In the genomic region with DNA sequence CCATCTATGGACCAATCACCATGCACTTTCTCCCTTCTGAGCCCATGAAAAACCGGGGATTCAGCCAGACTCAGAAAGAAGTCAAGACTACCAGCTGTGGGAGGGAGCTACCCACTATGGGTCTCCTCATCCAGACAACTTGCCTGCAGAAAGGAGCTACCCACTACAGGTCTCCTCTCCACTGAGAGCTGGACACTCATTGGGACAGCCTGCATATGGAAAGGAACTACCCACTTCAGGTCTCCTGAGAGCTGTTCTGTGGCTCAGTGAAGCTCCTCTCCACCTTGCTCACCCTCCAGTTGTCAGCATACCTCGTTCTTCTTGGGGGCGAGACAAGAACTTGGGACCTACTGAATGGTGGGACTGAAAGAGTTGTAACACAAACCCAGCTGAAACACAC, we compare ENCODE assay signal across 19 cellular contexts. TPM values are rescaled to one million over a fixed set of nuclear protein-coding genes. Genes with fewer than 3 reads are reported as not detected.
DNase-seq lines count a peak whose midpoint lies in the region; ATAC-seq and TF ChIP-seq lines count a peak whose summit lies in the region.
"Had no signal": no experiment of that assay in that cellular context is flagged by ENCODE, and none has a peak within 500 bp of the region (broad histone marks: within the 10 kb centered on the region; RNA-seq: fewer than 3 reads in every experiment).

No MANE protein-coding gene starts in this region.

- DNase-seq in activated CD8-positive, alpha-beta memory T cell treated with anti-CD3 and anti-CD28 coated beads for 24 hours, result peak; percentile 73
- no peak for DNase-seq in activated CD8-positive, alpha-beta memory T cell treated with anti-CD3 and anti-CD28 coated beads, Interleukin-2, amount 50 U/mL, for 48 hours
- no peak for DNase-seq in RWPE1 (ENCODE audit: low spot score)
- no peak for DNase-seq in activated naive CD8-positive, alpha-beta T cell treated with anti-CD3 and anti-CD28 coated beads, Interleukin-2, amount 10 ng/mL, durations not matched to agents 7 days and 5 days
- no peak for DNase-seq in anterior cingulate cortex (lab: John Stamatoyannopoulos, UW)
- DNase-seq in posterior vena cava (ENCODE audit: low spot score), result no peak
- DNase-seq: EL, MV-4-11, NCI-H1694 treated with DMSO at 0.1 percent for 48 hours, NCI-H774 had no signal

- H3K27me3 Mint-ChIP-seq in activated naive CD8-positive, alpha-beta T cell treated with anti-CD3 and anti-CD28 coated beads, Interleukin-2, amount 10 ng/mL, durations not matched to agents 7 days and 5 days, result no peaks in the 10 kb centered on the region
- no peaks in the 10 kb centered on the region for H3K27me3 Mint-ChIP-seq in stimulated activated memory B cell treated with anti-CD40 and anti-IgM and Interleukin-4, amounts not matched to agents 10 μg/mL and 1 μg/mL and 100 μg/mL, for 72 hours
- H3K27me3 Mint-ChIP-seq: memory B cell had no signal

- H3K27ac ChIP-seq in RWPE1, result peak overlapping the region; percentile 60
- H3K27ac ChIP-seq: BLaER1, right atrium auricular region had no signal

- ATAC-seq in activated naive CD8-positive, alpha-beta T cell treated with anti-CD3 and anti-CD28 coated beads, Interleukin-2, amount 10 ng/mL, durations not matched to agents 7 days and 5 days (ENCODE audit: low read depth), result no peak
- no peak for ATAC-seq in stimulated activated memory B cell treated with anti-CD40 and anti-IgM and Interleukin-4, amounts not matched to agents 10 μg/mL and 1 μg/mL and 100 μg/mL, for 72 hours
- ATAC-seq in HG02571 (IDR thresholded peaks at IDR 0.05; ENCODE audit: unreplicated experiment), result no peak
- ATAC-seq: Right ventricle myocardium inferior had no signal

- CTCF ChIA-PET in RWPE1 (lab: Yijun Ruan, JAX), result no interaction called here

- peaks cover 76% of the 10 kb centered on the region for H3K36me3 Mint-ChIP-seq in activated naive CD8-positive, alpha-beta T cell treated with anti-CD3 and anti-CD28 coated beads, Interleukin-2, amount 10 ng/mL, durations not matched to agents 7 days and 5 days
- no peaks in the 10 kb centered on the region for H3K36me3 Mint-ChIP-seq in stimulated activated memory B cell treated with anti-CD40 and anti-IgM and Interleukin-4, amounts not matched to agents 10 μg/mL and 1 μg/mL and 100 μg/mL, for 72 hours
- H3K36me3 Mint-ChIP-seq: memory B cell had no signal

- H3K4me1 Mint-ChIP-seq in activated naive CD8-positive, alpha-beta T cell treated with anti-CD3 and anti-CD28 coated beads, Interleukin-2, amount 10 ng/mL, durations not matched to agents 7 days and 5 days, result peaks cover 49% of the 10 kb centered on the region
- peaks cover 45% of the 10 kb centered on the region for H3K4me1 Mint-ChIP-seq in stimulated activated memory B cell treated with anti-CD40 and anti-IgM and Interleukin-4, amounts not matched to agents 10 μg/mL and 1 μg/mL and 100 μg/mL, for 72 hours

- peak overlapping the region; percentile 91 for H3K27ac Mint-ChIP-seq in activated naive CD8-positive, alpha-beta T cell treated with anti-CD3 and anti-CD28 coated beads, Interleukin-2, amount 10 ng/mL, durations not matched to agents 7 days and 5 days
- H3K27ac Mint-ChIP-seq in stimulated activated memory B cell treated with anti-CD40 and anti-IgM and Interleukin-4, amounts not matched to agents 10 μg/mL and 1 μg/mL and 100 μg/mL, for 72 hours, result peak overlapping the region; percentile 74
- H3K27ac Mint-ChIP-seq: memory B cell had no signal

- H3K4me3 Mint-ChIP-seq in activated naive CD8-positive, alpha-beta T cell treated with anti-CD3 and anti-CD28 coated beads, Interleukin-2, amount 10 ng/mL, durations not matched to agents 7 days and 5 days, result no peak overlapping the region
- H3K4me3 Mint-ChIP-seq in stimulated activated memory B cell treated with anti-CD40 and anti-IgM and Interleukin-4, amounts not matched to agents 10 μg/mL and 1 μg/mL and 100 μg/mL, for 72 hours, result no peak overlapping the region
- H3K4me3 Mint-ChIP-seq: memory B cell had no signal

- H3K9me3 Mint-ChIP-seq in activated naive CD8-positive, alpha-beta T cell treated with anti-CD3 and anti-CD28 coated beads, Interleukin-2, amount 10 ng/mL, durations not matched to agents 7 days and 5 days, result no peaks in the 10 kb centered on the region
- no peaks in the 10 kb centered on the region for H3K9me3 Mint-ChIP-seq in stimulated activated memory B cell treated with anti-CD40 and anti-IgM and Interleukin-4, amounts not matched to agents 10 μg/mL and 1 μg/mL and 100 μg/mL, for 72 hours
- H3K9me3 Mint-ChIP-seq: memory B cell had no signal

- POLR2A ChIA-PET in RWPE1 (lab: Yijun Ruan, JAX; ENCODE audit: low non-redundant PET), result no interaction called here
- POLR2A ChIA-PET in activated naive CD8-positive, alpha-beta T cell treated with anti-CD3 and anti-CD28 coated beads, Interleukin-2, amount 10 ng/mL, durations not matched to agents 7 days and 5 days (lab: Charles Lee), result interaction anchor here (1.8 to 2.8 kb wide), 2 partner anchors 50 to 72 kb away, joined by 8 to 49 read pairs; no protein-coding TSS in a partner anchor

- intact Hi-C loops in posterior vena cava (cut with DNase I), result no loop called here

- TF ChIP-seq CTCF in RWPE1 (conservative IDR thresholded peaks at IDR 0.05; ENCODE audit: low read depth), result no peak

RNA-seq across cellular contexts. Expression of a gene that starts 22.3 kb away (rescaled TPM):
- total RNA-seq in activated naive CD8-positive, alpha-beta T cell treated with anti-CD3 and anti-CD28 coated beads, Interleukin-2, amount 10 ng/mL, durations not matched to agents 7 days and 5 days, result 1 to 10 TPM; 1.9 TPM
- not detected for total RNA-seq in posterior vena cava
- total RNA-seq: cardiac septum, dermis microvascular lymphatic vessel endothelial cell, osteocyte, Right ventricle myocardium inferior had no signal

RNA-seq across cellular contexts. Expression of a gene that starts 57.1 kb away (rescaled TPM):
- 10 to 100 TPM; 15.3 TPM for total RNA-seq in activated naive CD8-positive, alpha-beta T cell treated with anti-CD3 and anti-CD28 coated beads, Interleukin-2, amount 10 ng/mL, durations not matched to agents 7 days and 5 days
- total RNA-seq in posterior vena cava, result under 1 TPM; 0.69 to 0.95 TPM

Comparison
In these comparisons a context has a peak if more than half of its experiments do, and no peak if none do; other contexts are left out.
1. RNA of a gene that starts 57.1 kb away (total RNA-seq): 15.3 TPM in activated naive CD8-positive, alpha-beta T cell treated with anti-CD3 and anti-CD28 coated beads, Interleukin-2, amount 10 ng/mL, durations not matched to agents 7 days and 5 days; 0.69 to 0.95 TPM in posterior vena cava; every median in the first group is over 4 times any median in the second.